Comparison of ENCODE assay signal across 8 cellular contexts in genomic region chr6:73461537-73462350, GRCh38. TPM values are rescaled to one million over a fixed set of nuclear protein-coding genes. Genes with fewer than 3 reads are reported as not detected.
A peak's percentile ranks its signal among the peaks of the same experiment; 100 is the strongest.
DNase-seq lines count a peak whose midpoint lies in the region; ATAC-seq, FAIRE-seq and TF ChIP-seq lines count a peak whose summit lies in the region.

A gene with protein sequence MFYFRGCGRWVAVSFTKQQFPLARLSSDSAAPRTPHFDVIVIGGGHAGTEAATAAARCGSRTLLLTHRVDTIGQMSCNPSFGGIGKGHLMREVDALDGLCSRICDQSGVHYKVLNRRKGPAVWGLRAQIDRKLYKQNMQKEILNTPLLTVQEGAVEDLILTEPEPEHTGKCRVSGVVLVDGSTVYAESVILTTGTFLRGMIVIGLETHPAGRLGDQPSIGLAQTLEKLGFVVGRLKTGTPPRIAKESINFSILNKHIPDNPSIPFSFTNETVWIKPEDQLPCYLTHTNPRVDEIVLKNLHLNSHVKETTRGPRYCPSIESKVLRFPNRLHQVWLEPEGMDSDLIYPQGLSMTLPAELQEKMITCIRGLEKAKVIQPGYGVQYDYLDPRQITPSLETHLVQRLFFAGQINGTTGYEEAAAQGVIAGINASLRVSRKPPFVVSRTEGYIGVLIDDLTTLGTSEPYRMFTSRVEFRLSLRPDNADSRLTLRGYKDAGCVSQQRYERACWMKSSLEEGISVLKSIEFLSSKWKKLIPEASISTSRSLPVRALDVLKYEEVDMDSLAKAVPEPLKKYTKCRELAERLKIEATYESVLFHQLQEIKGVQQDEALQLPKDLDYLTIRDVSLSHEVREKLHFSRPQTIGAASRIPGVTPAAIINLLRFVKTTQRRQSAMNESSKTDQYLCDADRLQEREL (plus strand): TSS chr6:73461737. CDS start chr6:73461855, 118 bp downstream.

- H3K4me3 ChIP-seq in kidney (ENCODE audit: low read length in 2 of 2) = peak within 1 kb of the TSS; percentile 89 to 99

- FAIRE-seq in kidney (lab: Jason Lieb, UNC) = peak; percentile 3

- intact Hi-C loops in kidney (cut with DNase I) = no loop called here

- H3K36me3 ChIP-seq in kidney (ENCODE audit: control insufficient read depth in 1 of 2, insufficient read depth in 2 of 2, low read length in 2 of 2) = peaks cover 0 to 4% of the 10 kb centered on the region in 2 donors

- DNase-seq in AG09319 (ENCODE audit: extremely low read depth, low read depth) (peak; percentile 69), NCI-H446 (lab: John Stamatoyannopoulos, UW) (peak; percentile 71 to 82), cerebellum (ENCODE audit: low spot score) (peak; percentile 89), kidney (peak; percentile 96)
- DNase-seq in activated CD4-positive, CD25-positive, alpha-beta regulatory T cell treated with anti-CD3 and anti-CD28 coated beads, Interleukin-2, amount 50 U/mL, for 72 hours = peak; percentile 80
- peak; percentile 90 for DNase-seq in stimulated activated CD4-positive, alpha-beta T cell treated with anti-CD3 and anti-CD28 coated beads, Interleukin-15, amount 100 ng/mL, for 24 hours

- H3K9me3 ChIP-seq in kidney (ENCODE audit: control insufficient read depth in 1 of 2, low read length in 2 of 2) = no peaks in the 10 kb centered on the region

- peak within 1 kb of the TSS; percentile 95 for H3K27ac ChIP-seq in kidney (ENCODE audit: low read depth in 2 of 2, low read length in 2 of 2)

- H3K9ac ChIP-seq in kidney (ENCODE audit: low read length in 2 of 2) = peak within 1 kb of the TSS; percentile 96 to 97

- TF ChIP-seq CTCF in AG09319 (IDR thresholded peaks at IDR 0.05; ENCODE audit: low read depth, low read length) (no peak), kidney (IDR thresholded peaks at IDR 0.05; ENCODE audit: borderline replicate concordance, extremely low read depth, insufficient read depth) (no peak)

- H3K4me1 ChIP-seq in kidney (ENCODE audit: control insufficient read depth in 1 of 2, insufficient read depth in 1 of 2, low read depth in 1 of 2, low read length in 2 of 2) = peaks cover 0 to 5% of the 10 kb centered on the region in 2 donors

- ATAC-seq in GM19025 (IDR thresholded peaks at IDR 0.05; ENCODE audit: low read depth, unreplicated experiment) (peak; percentile 92), HG03342 (IDR thresholded peaks at IDR 0.05; ENCODE audit: unreplicated experiment) (peak; percentile 96)

RNA-seq across cellular contexts. Expression of the gene that starts here (rescaled TPM):
- 24.0 TPM for total RNA-seq in cerebellum
- total RNA-seq in kidney = 32.8 TPM
- 14.9 TPM for polyA plus RNA-seq in kidney (ENCODE audit: insufficient read depth, low read depth, low replicate concordance)

Comparison
In these comparisons a context has a peak if more than half of its experiments do, and no peak if none do; other contexts are left out.
1. Peak in every context shown above with its lines: DNase-seq, ATAC-seq, H3K4me3 ChIP-seq and H3K27ac ChIP-seq.